Comparison of ENCODE assay signal across 1 cellular context in genomic region chr21:35179990-35180557, GRCh38.
TF ChIP-seq lines count a peak whose summit lies in the region.

No MANE protein-coding gene starts in this region.

TF ChIP-seq in SK-N-SH, 30 proteins besides CTCF, POLR2A, EP300 and RAD21 (continued from another document):
- TF ChIP-seq POLR2AphosphoS5 (IDR thresholded peaks at IDR 0.05; ENCODE audit: low read depth, low read length), result peak; percentile 30; the same call in 1 of the 2 replicates
- TF ChIP-seq FOXJ3 (CRISPR knock-in tag; IDR thresholded peaks at IDR 0.05), result no peak
- 0 out of 2 replicates have a peak, but pooled peaks have one; percentile 16 for TF ChIP-seq PBX3 (IDR thresholded peaks at IDR 0.05)
- TF ChIP-seq CHD2 (IDR thresholded peaks at IDR 0.05; ENCODE audit: low read length, partially characterized antibody), result no peak
- TF ChIP-seq ZBTB33 (IDR thresholded peaks at IDR 0.05; ENCODE audit: borderline replicate concordance, low read depth), result no peak
- no peak for TF ChIP-seq EZH2phosphoT487 (IDR thresholded peaks at IDR 0.05; ENCODE audit: borderline replicate concordance, low read depth)
- no peak for TF ChIP-seq ELF1 (IDR thresholded peaks at IDR 0.05)
- TF ChIP-seq RFX5 (IDR thresholded peaks at IDR 0.05; ENCODE audit: low read length), result no peak
- 0 out of 2 replicates have a peak, but pooled peaks have one; percentile 11 for TF ChIP-seq MAX (IDR thresholded peaks at IDR 0.05; ENCODE audit: low read depth)
- peak; percentile 68 for TF ChIP-seq FOSL2 (IDR thresholded peaks at IDR 0.05; ENCODE audit: borderline replicate concordance, low read depth)
- no peak for TF ChIP-seq GATA2 (CRISPR knock-in tag; IDR thresholded peaks at IDR 0.05)
- no peak for TF ChIP-seq IRF3 (IDR thresholded peaks at IDR 0.05; ENCODE audit: low read depth, low read length)
- no peak for TF ChIP-seq TAF1 (IDR thresholded peaks at IDR 0.05; ENCODE audit: borderline replicate concordance, low read depth, low read length)
- no peak for TF ChIP-seq FOXM1 (IDR thresholded peaks at IDR 0.05; ENCODE audit: low read depth)
- no peak for TF ChIP-seq RXRA (IDR thresholded peaks at IDR 0.05; ENCODE audit: borderline replicate concordance, low read depth)
- TF ChIP-seq NRF1 (IDR thresholded peaks at IDR 0.05; ENCODE audit: low read depth, low read length), result no peak
- TF ChIP-seq YY1 (IDR thresholded peaks at IDR 0.05; ENCODE audit: low read depth), result no peak
- TF ChIP-seq NFIC (IDR thresholded peaks at IDR 0.05; ENCODE audit: borderline replicate concordance), result peak; percentile 70
- TF ChIP-seq GABPA (IDR thresholded peaks at IDR 0.05; ENCODE audit: low read depth), result no peak
- TF ChIP-seq SMC3 (IDR thresholded peaks at IDR 0.05; ENCODE audit: low read depth, low read length), result no peak
- TF ChIP-seq MEF2A (IDR thresholded peaks at IDR 0.05; ENCODE audit: borderline replicate concordance, low read depth), result no peak
- no peak for TF ChIP-seq SIN3A (IDR thresholded peaks at IDR 0.05; ENCODE audit: borderline replicate concordance, low read depth, low read length)
- no peak for TF ChIP-seq USF1 (IDR thresholded peaks at IDR 0.05; ENCODE audit: borderline replicate concordance, low read depth)
- no peak for TF ChIP-seq MXI1 (IDR thresholded peaks at IDR 0.05; ENCODE audit: low read depth, low read length)
- peak; percentile 65 for TF ChIP-seq JUND (IDR thresholded peaks at IDR 0.05)
- TF ChIP-seq TCF12 (IDR thresholded peaks at IDR 0.05), result peak; percentile 90
- no peak for TF ChIP-seq USF2 (IDR thresholded peaks at IDR 0.05; ENCODE audit: borderline replicate concordance, low read depth, low read length)
- no peak for TF ChIP-seq RCOR1 (IDR thresholded peaks at IDR 0.05; ENCODE audit: low read length)
